In genomic region chr9:133706651-133707050, GRCh38 we compare ENCODE assay signal across 17 cellular contexts. TPM values are rescaled to one million over a fixed set of nuclear protein-coding genes. Genes with fewer than 3 reads are reported as not detected.
DNase-seq lines count a peak whose midpoint lies in the region; ATAC-seq and TF ChIP-seq lines count a peak whose summit lies in the region.
"Had no signal": no experiment of that assay in that cellular context is flagged by ENCODE, and none has a peak within 500 bp of the region (broad histone marks: within the 10 kb centered on the region; RNA-seq: fewer than 3 reads in every experiment).

No MANE protein-coding gene starts in this region.

- intact Hi-C loops in IMR-90 (cut with micrococcal nuclease), result no loop called here
- intact Hi-C loops in Right ventricle myocardium superior (cut with DNase I), result no loop called here

- peak overlapping the region; percentile 50; the same call in 1 of the 2 replicates for H4K91ac ChIP-seq in IMR-90 (ENCODE audit: insufficient read depth, low read depth, low read length)

- TF ChIP-seq CTCF in BE2C (IDR thresholded peaks at IDR 0.05; ENCODE audit: low read depth, low read length) (no peak), IMR-90 (conservative IDR thresholded peaks at IDR 0.05; ENCODE audit: low read depth, low read length) (no peak), neural crest cell (conservative IDR thresholded peaks at IDR 0.05) (no peak)

- CTCF ChIA-PET in IMR-90 (lab: Yijun Ruan, JAX), result no interaction called here

- ATAC-seq in IMR-90 (ENCODE audit: low read depth) (no peak), Right ventricle myocardium superior (ENCODE audit: poor library complexity) (no peak), GM19324 (IDR thresholded peaks at IDR 0.05; ENCODE audit: low FRiP score, unreplicated experiment) (no peak), HG03139 (IDR thresholded peaks at IDR 0.05; ENCODE audit: unreplicated experiment) (no peak), GM19397 (IDR thresholded peaks at IDR 0.05; ENCODE audit: unreplicated experiment) (no peak)

- no peak for TF ChIP-seq RAD21 in IMR-90 (IDR thresholded peaks at IDR 0.05; ENCODE audit: low read length)

- POLR2A ChIA-PET in IMR-90 (lab: Charles Lee; ENCODE audit: unreplicated experiment), result no interaction called here

- no peak overlapping the region for H3K9ac ChIP-seq in IMR-90 (ENCODE audit: low read depth, low read length)

- H3K27me3 Mint-ChIP-seq in neural crest cell (ENCODE audit: low read depth), result no peaks in the 10 kb centered on the region

- H3K27ac ChIP-seq in IMR-90 (ENCODE audit: insufficient read depth, low read length), result no peak overlapping the region
- H3K27ac ChIP-seq: neutrophil, SJCRH30 had no signal

- H3K4me3 ChIP-seq in BE2C (ENCODE audit: low read depth, low read length) (no peak overlapping the region), IMR-90 (ENCODE audit: insufficient read depth, low read depth, low read length) (no peak overlapping the region)
- H3K4me3 ChIP-seq: SJCRH30 had no signal

- H3K79me1 ChIP-seq in IMR-90 (ENCODE audit: low read depth in 1 of 2, low read length in 2 of 2), result peaks cover 0 to 7% of the 10 kb centered on the region in 2 experiments; a peak in 2 of 4 replicates

- no TSS peak for BruUV-seq in IMR-90 (replicated peaks; lab: Mats Ljungman, UMichigan)

- H3K4me2 ChIP-seq in IMR-90 (ENCODE audit: low read depth, low read length), result peak overlapping the region; percentile 16; the same call in 1 of the 2 replicates

- no peaks in the 10 kb centered on the region for H3K9me3 Mint-ChIP-seq in neural crest cell
- H3K9me3 Mint-ChIP-seq: activated CD4-positive, alpha-beta T cell treated with anti-CD3 and anti-CD28 coated beads, Interleukin-2, amount 10 ng/mL, durations not matched to agents 24 days and 14 days; IgD-negative memory B cell had no signal

- H3K4me1 Mint-ChIP-seq in neural crest cell, result no peaks in the 10 kb centered on the region

- H3K36me3 ChIP-seq in BE2C, result no peaks in the 10 kb centered on the region
- no peaks in the 10 kb centered on the region for H3K36me3 ChIP-seq in IMR-90 (ENCODE audit: control insufficient read depth, insufficient read depth, low read length)
- H3K36me3 ChIP-seq: neutrophil, SJCRH30 had no signal

- in situ Hi-C loops in IMR-90 (cut with MboI; ENCODE audit: low sequenced_read_pairs), result no loop called here

- H3K18ac ChIP-seq in IMR-90 (ENCODE audit: low read depth, low read length), result peak overlapping the region; percentile 2; the same call in 1 of the 2 replicates

- peak; percentile 7 for DNase-seq in BE2C
- no peak for DNase-seq in IMR-90
- DNase-seq in Right ventricle myocardium superior, result peak; percentile 37
- DNase-seq in neural crest cell (ENCODE audit: low read depth, low spot score), result no peak
- no peak for DNase-seq in occipital lobe (lab: John Stamatoyannopoulos, UW)
- DNase-seq: activated CD4-positive, alpha-beta T cell treated with anti-CD3 and anti-CD28 coated beads, Interleukin-2, amount 10 ng/mL, durations not matched to agents 24 days and 14 days; mesendoderm; NCI-H1930; NCI-H446 treated with DMSO at 0.1 percent for 48 hours; stimulated activated CD4-positive, alpha-beta T cell treated with anti-CD3 and anti-CD28 coated beads, Interleukin-4, amount 100 ng/mL, for 24 hours; substantia nigra had no signal

- H3K9me3 ChIP-seq in BE2C (no peaks in the 10 kb centered on the region), IMR-90 (ENCODE audit: control insufficient read depth, insufficient read depth, low read length) (no peaks in the 10 kb centered on the region)
- H3K9me3 ChIP-seq: neutrophil, SJCRH30 had no signal

- H3K9me1 ChIP-seq in IMR-90 (ENCODE audit: insufficient read depth, low read length), result peaks cover 6% of the 10 kb centered on the region

- H3K4me1 ChIP-seq in BE2C (peaks cover 28% of the 10 kb centered on the region), IMR-90 (ENCODE audit: control insufficient read depth, insufficient read depth, low read length) (peaks cover 22% of the 10 kb centered on the region)

- H4K8ac ChIP-seq in IMR-90 (ENCODE audit: low read depth in 2 of 2, low read length in 2 of 2), result peak overlapping the region in 1 of 2 experiments; percentile 52; a peak in 2 of 4 replicates

- no peak overlapping the region for H2BK5ac ChIP-seq in IMR-90 (ENCODE audit: low read depth, low read length, poor library complexity, severe bottlenecking)

- 0 out of 2 replicates have a peak overlapping the region, but pooled peaks have one; percentile 31 for H2BK120ac ChIP-seq in IMR-90 (ENCODE audit: low read depth, low read length)

- H3K23ac ChIP-seq in IMR-90 (ENCODE audit: low read depth, low read length), result no peak overlapping the region

- no peaks in the 10 kb centered on the region for H3K36me3 Mint-ChIP-seq in neural crest cell (ENCODE audit: low read depth)

- no peak overlapping the region for H3K14ac ChIP-seq in IMR-90 (replicated peaks; ENCODE audit: low read depth, low read length)

- H3K4me3 Mint-ChIP-seq in neural crest cell, result no peak overlapping the region
- H3K4me3 Mint-ChIP-seq: activated CD4-positive, alpha-beta T cell treated with anti-CD3 and anti-CD28 coated beads, Interleukin-2, amount 10 ng/mL, durations not matched to agents 24 days and 14 days; IgD-negative memory B cell had no signal

- no peaks in the 10 kb centered on the region for H4K20me1 ChIP-seq in IMR-90 (ENCODE audit: insufficient read depth, low read length)

- peak overlapping the region; percentile 0 for H2AFZ ChIP-seq in IMR-90 (replicated peaks; ENCODE audit: low read length, poor library complexity)

- peak overlapping the region; percentile 25; the same call in 1 of the 2 replicates for H2AK5ac ChIP-seq in IMR-90 (ENCODE audit: low read depth, low read length)

- H3K27me3 ChIP-seq in BE2C (no peaks in the 10 kb centered on the region), IMR-90 (ENCODE audit: control insufficient read depth, insufficient read depth, low read length) (peaks cover 2% of the 10 kb centered on the region; the same call in 1 of the 2 replicates)
- H3K27me3 ChIP-seq: SJCRH30 had no signal

- TF ChIP-seq POLR2A in IMR-90 (IDR thresholded peaks at IDR 0.05; ENCODE audit: low read depth, low read length), result no peak

- no peak overlapping the region for H2AK9ac ChIP-seq in IMR-90 (replicated peaks; ENCODE audit: low read depth, low read length, poor library complexity)

- H4K5ac ChIP-seq in IMR-90 (ENCODE audit: low read depth, low read length), result no peak overlapping the region

- H2BK15ac ChIP-seq in IMR-90 (ENCODE audit: low read depth, low read length), result no peak overlapping the region

- no peak overlapping the region for H3K56ac ChIP-seq in IMR-90 (ENCODE audit: extremely low read depth, insufficient read depth, low read length)

- 21% methylated on average over 6 of the region's 9 CpGs; no CpG with 5 or more reads in 1 of the 2 experiments for WGBS in IMR-90 (ENCODE audit: extremely low coverage in 2 of 2, insufficient read length in 1 of 2), 2 experiments

- H3K27ac Mint-ChIP-seq in neural crest cell (ENCODE audit: unreplicated experiment), result peak overlapping the region; percentile 43
- H3K27ac Mint-ChIP-seq: activated CD4-positive, alpha-beta T cell treated with anti-CD3 and anti-CD28 coated beads, Interleukin-2, amount 10 ng/mL, durations not matched to agents 24 days and 14 days; IgD-negative memory B cell had no signal

- H2BK20ac ChIP-seq in IMR-90 (ENCODE audit: low read depth, low read length), result peak overlapping the region; percentile 3; the same call in 1 of the 2 replicates

- dilution Hi-C loops in IMR-90 (cut with HindIII; ENCODE audit: low sequenced_read_pairs, unreplicated experiment), result no loop called here

- H3K4ac ChIP-seq in IMR-90 (ENCODE audit: low read depth, low read length), result peak overlapping the region; percentile 22; the same call in 1 of the 2 replicates

TF ChIP-seq in IMR-90, 13 proteins besides CTCF, POLR2A, EP300 and RAD21:
- no peak for TF ChIP-seq RCOR1 (IDR thresholded peaks at IDR 0.05; ENCODE audit: insufficient replicate concordance, low read length)
- no peak for TF ChIP-seq NFE2L2 (IDR thresholded peaks at IDR 0.05; ENCODE audit: low read depth, low read length)
- TF ChIP-seq, protein P1, sequence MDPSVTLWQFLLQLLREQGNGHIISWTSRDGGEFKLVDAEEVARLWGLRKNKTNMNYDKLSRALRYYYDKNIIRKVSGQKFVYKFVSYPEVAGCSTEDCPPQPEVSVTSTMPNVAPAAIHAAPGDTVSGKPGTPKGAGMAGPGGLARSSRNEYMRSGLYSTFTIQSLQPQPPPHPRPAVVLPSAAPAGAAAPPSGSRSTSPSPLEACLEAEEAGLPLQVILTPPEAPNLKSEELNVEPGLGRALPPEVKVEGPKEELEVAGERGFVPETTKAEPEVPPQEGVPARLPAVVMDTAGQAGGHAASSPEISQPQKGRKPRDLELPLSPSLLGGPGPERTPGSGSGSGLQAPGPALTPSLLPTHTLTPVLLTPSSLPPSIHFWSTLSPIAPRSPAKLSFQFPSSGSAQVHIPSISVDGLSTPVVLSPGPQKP (IDR thresholded peaks at IDR 0.05; ENCODE audit: borderline replicate concordance, low read depth, low read length), result no peak

RNA-seq across cellular contexts. Expression of gene SARDH, which starts 31.5 kb away (rescaled TPM):
- 6.3 TPM for polyA plus RNA-seq in BE2C (2012; ENCODE audit: insufficient read depth, insufficient read length, low read depth)
- 4.7 and 5.0 TPM in 2 replicates for total RNA-seq in IMR-90 (2012; rRNA removed)
- polyA plus RNA-seq in IMR-90 (2012; rRNA removed), result 7.5 and 8.5 TPM in 2 replicates
- 5.0 and 8.3 TPM in 2 replicates for polyA plus RNA-seq in IMR-90 (2012; cell fraction: cytosol; rRNA removed)
- polyA plus RNA-seq in IMR-90 (2012; cell fraction: nucleus; rRNA removed; ENCODE audit: low replicate concordance), result 9.2 and 23.8 TPM in 2 replicates
- total RNA-seq in Right ventricle myocardium superior, result 0.94 TPM
- total RNA-seq in neural crest cell, result 4.5 and 4.6 TPM in 2 replicates
- total RNA-seq in occipital lobe, result 2.5 TPM

Comparison
In these comparisons a context has a peak if more than half of its experiments do, and no peak if none do; other contexts are left out.
1. DNase-seq: peak in BE2C (single experiment) and Right ventricle myocardium superior (single experiment); none in IMR-90 (single experiment), neural crest cell (single experiment) and occipital lobe (single experiment).